Comparison of ENCODE assay signal across 9 cellular contexts in genomic region chr2:113167115-113167932, GRCh38.
DNase-seq lines count a peak whose midpoint lies in the region; ATAC-seq and TF ChIP-seq lines count a peak whose summit lies in the region.
"Had no signal": no experiment of that assay in that cellular context is flagged by ENCODE, and none has a peak within 500 bp of the region (broad histone marks: within the 10 kb centered on the region; RNA-seq: fewer than 3 reads in every experiment).

No MANE protein-coding gene starts in this region.

- ATAC-seq in GM18909 (IDR thresholded peaks at IDR 0.05; ENCODE audit: poor library complexity, unreplicated experiment), result no peak

- H3K36me3 ChIP-seq in mucosa of stomach (ENCODE audit: control insufficient read depth, insufficient read depth, low read length), result no peaks in the 10 kb centered on the region
- no peaks in the 10 kb centered on the region for H3K36me3 ChIP-seq in brain microvascular endothelial cell (replicated peaks)
- H3K36me3 ChIP-seq: BLaER1 had no signal

- no peaks in the 10 kb centered on the region for H3K27me3 Mint-ChIP-seq in activated naive CD4-positive, alpha-beta T cell treated with anti-CD3 and anti-CD28 coated beads, Interleukin-2, amount 10 ng/mL, durations not matched to agents 7 days and 5 days

- H3K4me3 Mint-ChIP-seq in activated naive CD4-positive, alpha-beta T cell treated with anti-CD3 and anti-CD28 coated beads, Interleukin-2, amount 10 ng/mL, durations not matched to agents 7 days and 5 days, result no peak overlapping the region

- peaks cover 38% of the 10 kb centered on the region for H3K4me1 ChIP-seq in mucosa of stomach (ENCODE audit: control insufficient read depth, insufficient read depth, low read length)

- peaks cover 16% of the 10 kb centered on the region for H3K36me3 Mint-ChIP-seq in activated naive CD4-positive, alpha-beta T cell treated with anti-CD3 and anti-CD28 coated beads, Interleukin-2, amount 10 ng/mL, durations not matched to agents 7 days and 5 days

- H3K4me3 ChIP-seq in mucosa of stomach (ENCODE audit: low read length), result no peak overlapping the region
- no peak overlapping the region for H3K4me3 ChIP-seq in brain microvascular endothelial cell (ENCODE audit: low read depth, low read length)
- H3K4me3 ChIP-seq: BLaER1 had no signal

- H3K27ac Mint-ChIP-seq in activated naive CD4-positive, alpha-beta T cell treated with anti-CD3 and anti-CD28 coated beads, Interleukin-2, amount 10 ng/mL, durations not matched to agents 7 days and 5 days, result peak overlapping the region; percentile 96

- peak overlapping the region; percentile 51 for H3K9ac ChIP-seq in mucosa of stomach (ENCODE audit: low read length)
- H3K9ac ChIP-seq: BLaER1 had no signal

- no peaks in the 10 kb centered on the region for H3K9me3 ChIP-seq in mucosa of stomach (ENCODE audit: control insufficient read depth, low read length)
- H3K9me3 ChIP-seq: BLaER1 had no signal

- H3K27me3 ChIP-seq in mucosa of stomach (ENCODE audit: control insufficient read depth, insufficient read depth, low read length), result no peaks in the 10 kb centered on the region
- no peaks in the 10 kb centered on the region for H3K27me3 ChIP-seq in brain microvascular endothelial cell (replicated peaks)
- H3K27me3 ChIP-seq: BLaER1 had no signal

- peaks cover 77% of the 10 kb centered on the region for H3K4me1 Mint-ChIP-seq in activated naive CD4-positive, alpha-beta T cell treated with anti-CD3 and anti-CD28 coated beads, Interleukin-2, amount 10 ng/mL, durations not matched to agents 7 days and 5 days

- no peak overlapping the region for H3K27ac ChIP-seq in brain microvascular endothelial cell
- H3K27ac ChIP-seq: BLaER1 had no signal

- in situ Hi-C loops in brain microvascular endothelial cell (cut with HindIII; ENCODE audit: low pct_ligation_motif_present, low sequenced_read_pairs), result no loop called here

- peak; percentile 36 for DNase-seq in stimulated activated CD4-positive, alpha-beta T cell treated with anti-CD3 and anti-CD28 coated beads, Interleukin-12 subunit alpha, Interleukin-12 subunit beta, amount 100 ng/mL, for 4 hours
- DNase-seq in stimulated activated CD4-positive, alpha-beta T cell treated with anti-CD3 and anti-CD28 coated beads, Interleukin-2, amount 100 ng/mL, for 48 hours, result no peak
- DNase-seq in activated naive CD4-positive, alpha-beta T cell treated with anti-CD3 and anti-CD28 coated beads, Interleukin-2, amount 10 ng/mL, durations not matched to agents 7 days and 5 days, result peak; percentile 60
- DNase-seq in brain microvascular endothelial cell (no peak), HCEC 1CT (no peak), inferior parietal cortex (ENCODE audit: extremely low spot score) (no peak)

- CTCF ChIA-PET in activated naive CD4-positive, alpha-beta T cell treated with anti-CD3 and anti-CD28 coated beads, Interleukin-2, amount 10 ng/mL, durations not matched to agents 7 days and 5 days (lab: Charles Lee), result interaction anchor here (1.1 to 1.5 kb wide), 3 partner anchors 37 to 87 kb away, joined by 3 to 4 read pairs (median 4); no protein-coding TSS in a partner anchor

- H3K9me3 Mint-ChIP-seq in activated naive CD4-positive, alpha-beta T cell treated with anti-CD3 and anti-CD28 coated beads, Interleukin-2, amount 10 ng/mL, durations not matched to agents 7 days and 5 days, result peaks cover 4% of the 10 kb centered on the region

- TF ChIP-seq CTCF in brain microvascular endothelial cell (IDR thresholded peaks at IDR 0.05; ENCODE audit: low read depth, low read length, missing control alignments), result no peak

Comparison
In these comparisons a context has a peak if more than half of its experiments do, and no peak if none do; other contexts are left out.
1. DNase-seq: peak in stimulated activated CD4-positive, alpha-beta T cell treated with anti-CD3 and anti-CD28 coated beads, Interleukin-12 subunit alpha, Interleukin-12 subunit beta, amount 100 ng/mL, for 4 hours (single experiment) and activated naive CD4-positive, alpha-beta T cell treated with anti-CD3 and anti-CD28 coated beads, Interleukin-2, amount 10 ng/mL, durations not matched to agents 7 days and 5 days (single experiment); none in stimulated activated CD4-positive, alpha-beta T cell treated with anti-CD3 and anti-CD28 coated beads, Interleukin-2, amount 100 ng/mL, for 48 hours (0 of 2), brain microvascular endothelial cell (single experiment), HCEC 1CT (single experiment) and inferior parietal cortex (single experiment).